25 cellular contexts compared by ENCODE assay signal in genomic region chr7:142745783-142746182, GRCh38. TPM values are rescaled to one million over a fixed set of nuclear protein-coding genes. Genes with fewer than 3 reads are reported as not detected.
"Had no signal": no experiment of that assay in that cellular context is flagged by ENCODE, and none has a peak within 500 bp of the region (broad histone marks: within the 10 kb centered on the region; RNA-seq: fewer than 3 reads in every experiment).

No MANE protein-coding gene starts in this region.

- H2AFZ ChIP-seq: hepatocyte had no signal

- FAIRE-seq: colon, kidney had no signal

- H3K27ac ChIP-seq: epithelial cell of prostate, esophagus squamous epithelium, hepatocyte, psoas muscle, stomach had no signal

- H3K79me2 ChIP-seq: hepatocyte had no signal

- H3K36me3 ChIP-seq: esophagus squamous epithelium, stomach had no signal

- H3K4me3 ChIP-seq: esophagus squamous epithelium, hepatocyte, psoas muscle, stomach had no signal

- ATAC-seq: effector memory CD8-positive, alpha-beta T cell; left ventricle myocardium superior; naive thymus-derived CD4-positive, alpha-beta T cell; psoas muscle; sciatic nerve had no signal

- H3K4me1 ChIP-seq: esophagus squamous epithelium, psoas muscle, stomach had no signal

- H3K27me3 ChIP-seq: esophagus squamous epithelium, hepatocyte, stomach had no signal

- DNase-seq: effector memory CD8-positive, alpha-beta T cell; esophagus squamous epithelium; head of caudate nucleus; kidney; left cardiac atrium; left ventricle myocardium superior; mesendoderm; naive thymus-derived CD4-positive, alpha-beta T cell; nephron progenitor cell; psoas muscle; stimulated activated CD4-positive, alpha-beta T cell treated with anti-CD3 and anti-CD28 coated beads, Interleukin-2, amount 100 ng/mL, for 24 hours; stimulated activated CD4-positive, alpha-beta T cell treated with anti-CD3 and anti-CD28 coated beads, Interleukin-4, amount 100 ng/mL, for 4 hours; stimulated activated naive CD4-positive, alpha-beta T cell; stomach; substantia nigra; trophoblast cell had no signal

- H3K4me2 ChIP-seq: hepatocyte had no signal

- H3K9me3 ChIP-seq: esophagus squamous epithelium, psoas muscle, stomach had no signal

RNA-seq across cellular contexts. Expression of gene PRSS1, which starts 3.5 kb away (rescaled TPM):
- total RNA-seq: esophagus squamous epithelium; kidney; left cardiac atrium; left ventricle myocardium superior; lung microvascular endothelial cell; naive thymus-derived CD4-positive, alpha-beta T cell; omental fat pad; skeletal muscle tissue; urinary bladder had no signal
- polyA plus RNA-seq: naive thymus-derived CD4-positive, alpha-beta T cell had no signal

RNA-seq across cellular contexts. Expression of gene PRSS2, which starts 25.0 kb away (rescaled TPM):
- total RNA-seq: esophagus squamous epithelium; kidney; left cardiac atrium; left ventricle myocardium superior; lung microvascular endothelial cell; mononuclear cell; naive thymus-derived CD4-positive, alpha-beta T cell; skeletal muscle tissue; urinary bladder had no signal
- polyA plus RNA-seq: naive thymus-derived CD4-positive, alpha-beta T cell had no signal
